Comparison of ENCODE assay signal across 22 cellular contexts in the genomic region with DNA sequence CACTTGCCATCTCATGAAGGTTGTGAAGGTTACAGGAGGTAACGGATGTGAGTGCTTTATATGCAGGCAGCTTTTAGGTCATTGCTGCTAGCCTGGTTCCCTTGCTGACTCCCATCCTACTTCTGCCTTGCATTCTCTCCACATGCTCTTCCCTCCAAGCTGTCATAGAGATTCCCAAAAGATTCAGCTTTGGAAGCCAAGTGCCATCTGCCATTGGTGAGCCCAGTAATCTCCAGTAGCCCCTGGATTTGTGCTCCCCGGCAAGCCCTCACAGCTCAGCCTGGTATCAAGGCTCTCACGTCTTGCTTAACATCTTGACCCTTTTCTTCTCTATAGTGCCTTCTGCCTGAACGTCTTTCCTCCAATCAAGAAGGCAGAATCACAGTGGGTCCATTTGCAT.
"Had no signal": no experiment of that assay in that cellular context is flagged by ENCODE, and none has a peak within 500 bp of the region (broad histone marks: within the 10 kb centered on the region; RNA-seq: fewer than 3 reads in every experiment).

No MANE protein-coding gene starts in this region.

- H3K4me3 ChIP-seq: heart right ventricle, psoas muscle, right lobe of liver, spleen, tibial artery, upper lobe of left lung, vagina had no signal

- H3K4me3 Mint-ChIP-seq: naive thymus-derived CD4-positive, alpha-beta T cell; nephron progenitor cell; stimulated activated memory B cell treated with anti-CD40 and anti-IgM and Interleukin-4, amounts not matched to agents 10 μg/mL and 1 μg/mL and 100 μg/mL, for 72 hours; stimulated activated naive CD8-positive, alpha-beta T cell treated with anti-CD3 and anti-CD28 coated beads, Interleukin-15, Interleukin-2, amounts not matched to agents 100 ng/mL and 50 ng/mL, for 24 hours had no signal

- H3K27me3 ChIP-seq: heart right ventricle, right lobe of liver, spleen, tibial artery, upper lobe of left lung, vagina had no signal

- ATAC-seq: heart right ventricle; naive thymus-derived CD4-positive, alpha-beta T cell; psoas muscle; right lobe of liver; stimulated activated memory B cell treated with anti-CD40 and anti-IgM and Interleukin-4, amounts not matched to agents 10 μg/mL and 1 μg/mL and 100 μg/mL, for 72 hours had no signal

- H3K36me3 Mint-ChIP-seq: naive thymus-derived CD4-positive, alpha-beta T cell; stimulated activated memory B cell treated with anti-CD40 and anti-IgM and Interleukin-4, amounts not matched to agents 10 μg/mL and 1 μg/mL and 100 μg/mL, for 72 hours had no signal

- FAIRE-seq: islet of Langerhans had no signal

- H3K9me3 ChIP-seq: heart right ventricle, psoas muscle, right lobe of liver, spleen, tibial artery, upper lobe of left lung, vagina had no signal

- DNase-seq: dermis blood vessel endothelial cell; foreskin melanocyte; heart right ventricle; hypothalamus; kidney glomerular epithelial cell; mammary epithelial cell; naive thymus-derived CD4-positive, alpha-beta T cell; nephron progenitor cell; psoas muscle; retina; right lobe of liver; spleen; stimulated activated CD4-positive, alpha-beta T cell treated with anti-CD3 and anti-CD28 coated beads, Interleukin-15, amount 100 ng/mL, for 24 hours; stimulated activated CD4-positive, alpha-beta T cell treated with anti-CD3 and anti-CD28 coated beads, Interleukin-1b, Interleukin-23, amount 100 ng/mL, for 48 hours; stimulated activated CD4-positive, alpha-beta T cell treated with anti-CD3 and anti-CD28 coated beads, Interleukin-4, amount 100 ng/mL, for 24 hours; upper lobe of left lung had no signal

- H3K27ac Mint-ChIP-seq: naive thymus-derived CD4-positive, alpha-beta T cell; nephron progenitor cell; stimulated activated memory B cell treated with anti-CD40 and anti-IgM and Interleukin-4, amounts not matched to agents 10 μg/mL and 1 μg/mL and 100 μg/mL, for 72 hours; stimulated activated naive CD8-positive, alpha-beta T cell treated with anti-CD3 and anti-CD28 coated beads, Interleukin-15, Interleukin-2, amounts not matched to agents 100 ng/mL and 50 ng/mL, for 24 hours had no signal

- H3K36me3 ChIP-seq: heart right ventricle, right lobe of liver, spleen, tibial artery, upper lobe of left lung, vagina had no signal

- H3K27ac ChIP-seq: heart right ventricle, parathyroid adenoma, psoas muscle, right lobe of liver, spleen, tibial artery, upper lobe of left lung, vagina had no signal

- H3K4me1 ChIP-seq: parathyroid adenoma, psoas muscle, right lobe of liver had no signal

- H3K4me1 Mint-ChIP-seq: naive thymus-derived CD4-positive, alpha-beta T cell; stimulated activated memory B cell treated with anti-CD40 and anti-IgM and Interleukin-4, amounts not matched to agents 10 μg/mL and 1 μg/mL and 100 μg/mL, for 72 hours had no signal

- H3K9me3 Mint-ChIP-seq: nephron progenitor cell had no signal
